Comparison of ENCODE assay signal across 19 cellular contexts in genomic region chr7:69845721-69846495, GRCh38.
DNase-seq lines count a peak whose midpoint lies in the region; ATAC-seq and TF ChIP-seq lines count a peak whose summit lies in the region.
"Had no signal": no experiment of that assay in that cellular context is flagged by ENCODE, and none has a peak within 500 bp of the region (broad histone marks: within the 10 kb centered on the region; RNA-seq: fewer than 3 reads in every experiment).

No MANE protein-coding gene starts in this region.

- CTCF ChIA-PET in HEK293 (lab: Yijun Ruan, JAX), result no interaction called here

- H3K9me3 Mint-ChIP-seq in naive B cell, result peaks cover 0 to 4% (median 0%) of the 10 kb centered on the region in 7 donors
- H3K9me3 Mint-ChIP-seq: CD4-positive, alpha-beta T cell; GM23338 had no signal

- no peak for TF ChIP-seq CTCF in HEK293 (tag by site-specific recombination; IDR thresholded peaks at IDR 0.05)

- H3K4me1 ChIP-seq in HEK293 (ENCODE audit: control insufficient read depth, insufficient read depth, low read length), result peaks cover 29% of the 10 kb centered on the region

- DNase-seq in DMS79 treated with DMSO at 0.1 percent for 48 hours (lab: John Stamatoyannopoulos, UW) (peak; percentile 56), DMS79 (lab: John Stamatoyannopoulos, UW) (no peak), NCI-H774 (lab: John Stamatoyannopoulos, UW) (peak; percentile 9), naive B cell (no peak)
- no peak for DNase-seq in activated CD4-positive, alpha-beta T cell treated with anti-CD3 and anti-CD28 coated beads, Interleukin-2, amount 50 U/mL, for 48 hours
- DNase-seq in activated CD4-positive, alpha-beta T cell treated with anti-CD3 and anti-CD28 coated beads for 4 hours, result no peak
- DNase-seq: activated CD4-positive, alpha-beta T cell treated with anti-CD3 and anti-CD28 coated beads, Interleukin-2, amount 50 U/mL, for 1 hour; activated naive CD4-positive, alpha-beta T cell treated with anti-CD3 and anti-CD28 coated beads, Interleukin-2, amount 50 U/mL, for 16 hours; activated T-cell treated with anti-CD3 and anti-CD28 coated beads for 4 hours; CD4-positive, alpha-beta T cell; Karpas-422; NCI-H1694 treated with DMSO at 0.1 percent for 48 hours; PC-9; T1000; transverse colon had no signal

- H3K27me3 Mint-ChIP-seq in naive B cell, result no peaks in the 10 kb centered on the region

- no peaks in the 10 kb centered on the region for H3K9me3 ChIP-seq in HEK293 (ENCODE audit: control insufficient read depth, insufficient read depth, low read depth, low read length)
- H3K9me3 ChIP-seq: breast epithelium, transverse colon had no signal

- POLR2A ChIA-PET in HEK293 (lab: Yijun Ruan, JAX), result no interaction called here

- H3K27ac Mint-ChIP-seq in naive B cell, result peak overlapping the region in 2 of 6 donors; percentile 26 to 87
- H3K27ac Mint-ChIP-seq: CD4-positive, alpha-beta T cell; GM23338 had no signal

- no peak overlapping the region; the same call in 1 of the 2 replicates for H3K27ac ChIP-seq in HEK293 (ENCODE audit: extremely low read depth, low read depth, low read length)
- H3K27ac ChIP-seq: breast epithelium, PC-9, transverse colon had no signal

- no peak overlapping the region for H3K4me3 ChIP-seq in HEK293 (ENCODE audit: low read depth, low read length)
- H3K4me3 ChIP-seq: breast epithelium, GM23338, PC-9, transverse colon had no signal

- H3K4me1 Mint-ChIP-seq in naive B cell, result peaks cover 42 to 67% (median 52%) of the 10 kb centered on the region in 3 donors

- ATAC-seq in naive B cell (ENCODE audit: low read depth in 2 of 2) (peak; percentile 51 to 52), HG02759 (IDR thresholded peaks at IDR 0.05; ENCODE audit: unreplicated experiment) (no peak)
- ATAC-seq: GM23338 had no signal

- H3K36me3 Mint-ChIP-seq in naive B cell, result peaks cover 0 to 5% of the 10 kb centered on the region in 2 donors

- H3K36me3 ChIP-seq in HEK293 (ENCODE audit: control insufficient read depth in 2 of 2, insufficient read depth in 1 of 2, low read length in 2 of 2), result no peaks in the 10 kb centered on the region
- H3K36me3 ChIP-seq: breast epithelium, transverse colon had no signal

- peak overlapping the region in 7 of 8 donors; percentile 23 to 76 (median 58) for H3K4me3 Mint-ChIP-seq in naive B cell
- H3K4me3 Mint-ChIP-seq: CD4-positive, alpha-beta T cell; GM23338 had no signal

TF ChIP-seq in HEK293, 187 proteins besides CTCF, POLR2A, EP300 and RAD21:
- TF ChIP-seq ZXDB (tag by site-specific recombination; IDR thresholded peaks at IDR 0.05), result no peak
- TF ChIP-seq ZNF529 (tag by site-specific recombination; IDR thresholded peaks at IDR 0.05; ENCODE audit: insufficient replicate concordance), result no peak
- TF ChIP-seq GLI2 (tag by site-specific recombination; IDR thresholded peaks at IDR 0.05; ENCODE audit: borderline replicate concordance, low read depth), result no peak
- TF ChIP-seq ATF2 (tag by site-specific recombination; IDR thresholded peaks at IDR 0.05; ENCODE audit: low read depth), result no peak
- peak; percentile 43 for TF ChIP-seq FEZF1 (tag by site-specific recombination; IDR thresholded peaks at IDR 0.05)

Comparison
In these comparisons a context has a peak if more than half of its experiments do, and no peak if none do; other contexts are left out.
1. DNase-seq: peak in DMS79 treated with DMSO at 0.1 percent for 48 hours (single experiment) and NCI-H774 (single experiment); none in DMS79 (single experiment), naive B cell (single experiment), activated CD4-positive, alpha-beta T cell treated with anti-CD3 and anti-CD28 coated beads, Interleukin-2, amount 50 U/mL, for 48 hours (0 of 2) and activated CD4-positive, alpha-beta T cell treated with anti-CD3 and anti-CD28 coated beads for 4 hours (0 of 2).